1 cellular context compared by ENCODE assay signal in the genomic region with DNA sequence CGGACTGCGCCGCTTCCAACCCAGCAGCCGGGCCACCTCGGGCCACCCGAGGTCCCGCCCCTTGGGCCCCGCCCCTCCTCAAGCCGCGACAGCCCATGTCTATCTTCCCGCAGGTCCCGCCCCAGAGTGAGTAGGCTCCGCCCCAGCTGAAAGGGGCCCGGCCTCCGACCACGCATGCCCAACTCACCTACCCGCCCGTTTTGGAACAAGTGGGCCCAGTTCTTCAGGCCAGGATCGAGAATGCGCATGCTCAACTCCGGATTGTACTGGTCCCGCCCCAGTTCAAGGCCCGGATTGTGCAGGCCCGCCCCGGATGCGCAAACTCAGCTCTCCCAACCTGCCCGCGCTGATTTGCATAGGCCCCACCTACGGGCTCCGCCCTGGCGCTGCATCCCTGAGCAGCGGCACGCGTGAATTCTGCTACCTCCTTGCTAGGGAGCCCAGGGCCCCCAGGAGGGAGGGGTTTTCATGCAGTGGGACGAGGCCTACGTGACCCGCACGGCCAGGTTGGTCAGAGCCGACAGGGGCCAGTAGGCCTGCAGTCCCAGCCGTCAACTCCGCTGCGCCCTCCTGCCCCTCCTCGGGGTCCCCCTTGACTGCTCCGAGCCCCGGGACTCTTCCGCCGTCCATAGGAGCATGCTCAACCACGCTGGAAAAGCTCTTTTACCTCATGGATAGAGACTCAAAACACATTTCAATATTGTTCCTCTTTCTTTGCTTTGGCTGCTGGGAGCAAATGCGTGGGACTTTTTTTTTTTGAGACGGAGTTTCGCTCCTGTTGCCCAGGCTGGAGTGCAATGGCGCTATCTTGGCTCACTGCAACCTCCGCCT.
TF ChIP-seq lines count a peak whose summit lies in the region.

Gene PFKFB4 (minus strand): TSS at position 8 of the 831 bp plus-strand sequence. CDS start 26 bp downstream, outside the sequence.

TF ChIP-seq in HepG2, 621 proteins besides CTCF, POLR2A, EP300 and RAD21 (continued from another document and continues in another):
- TF ChIP-seq, protein P1, sequence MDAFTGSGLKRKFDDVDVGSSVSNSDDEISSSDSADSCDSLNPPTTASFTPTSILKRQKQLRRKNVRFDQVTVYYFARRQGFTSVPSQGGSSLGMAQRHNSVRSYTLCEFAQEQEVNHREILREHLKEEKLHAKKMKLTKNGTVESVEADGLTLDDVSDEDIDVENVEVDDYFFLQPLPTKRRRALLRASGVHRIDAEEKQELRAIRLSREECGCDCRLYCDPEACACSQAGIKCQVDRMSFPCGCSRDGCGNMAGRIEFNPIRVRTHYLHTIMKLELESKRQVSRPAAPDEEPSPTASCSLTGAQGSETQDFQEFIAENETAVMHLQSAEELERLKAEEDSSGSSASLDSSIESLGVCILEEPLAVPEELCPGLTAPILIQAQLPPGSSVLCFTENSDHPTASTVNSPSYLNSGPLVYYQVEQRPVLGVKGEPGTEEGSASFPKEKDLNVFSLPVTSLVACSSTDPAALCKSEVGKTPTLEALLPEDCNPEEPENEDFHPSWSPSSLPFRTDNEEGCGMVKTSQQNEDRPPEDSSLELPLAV (CRISPR knock-in tag; conservative IDR thresholded peaks at IDR 0.05; ENCODE audit: low read depth) = no peak
- TF ChIP-seq ZNF747 (CRISPR knock-in tag; IDR thresholded peaks at IDR 0.05; ENCODE audit: borderline replicate concordance) (peak; percentile 75; the same call in 1 of the 2 replicates), SNAPC2 (CRISPR knock-in tag; IDR thresholded peaks at IDR 0.05) (peak; percentile 96), ZNF720 (CRISPR knock-in tag; IDR thresholded peaks at IDR 0.05) (no peak), ZNF777 (CRISPR knock-in tag; IDR thresholded peaks at IDR 0.05) (0 out of 2 replicates have a peak, but pooled peaks have one; percentile 25), ZNF703 (CRISPR knock-in tag; IDR thresholded peaks at IDR 0.05; ENCODE audit: borderline replicate concordance) (no peak), ZNF772 (CRISPR knock-in tag; IDR thresholded peaks at IDR 0.05) (peak; percentile 97), ZNF20 (CRISPR knock-in tag; IDR thresholded peaks at IDR 0.05) (no peak), BRF2 (CRISPR knock-in tag; IDR thresholded peaks at IDR 0.05) (no peak), STAT6 (CRISPR knock-in tag; IDR thresholded peaks at IDR 0.05; ENCODE audit: borderline replicate concordance) (peak; percentile 70; the same call in 1 of the 2 replicates), ZNF567 (CRISPR knock-in tag; IDR thresholded peaks at IDR 0.05; ENCODE audit: borderline replicate concordance) (0 out of 2 replicates have a peak, but pooled peaks have one; percentile 37), MIER3 (CRISPR knock-in tag; IDR thresholded peaks at IDR 0.05; ENCODE audit: borderline replicate concordance) (peak; percentile 85; the same call in 1 of the 2 replicates), SOX13 (IDR thresholded peaks at IDR 0.05) (peak; percentile 20; the same call in 1 of the 2 replicates), SOX13 (CRISPR knock-in tag; conservative IDR thresholded peaks at IDR 0.05 in 1 of 2, IDR thresholded peaks at IDR 0.05 in 1 of 2) (peak in 1 of 2 experiments; percentile 72; a peak in 2 of 4 replicates), AGO2 (optimal IDR thresholded peaks at IDR 0.05; ENCODE audit: low read depth, low read length) (no peak), SIX4 (CRISPR knock-in tag; IDR thresholded peaks at IDR 0.05) (peak; percentile 70), FOXP4 (CRISPR knock-in tag; IDR thresholded peaks at IDR 0.05) (peak; percentile 83), ARNT2 (CRISPR knock-in tag; IDR thresholded peaks at IDR 0.05; ENCODE audit: low read depth) (peak; percentile 75; the same call in 1 of the 2 replicates), ZNF362 (CRISPR knock-in tag; IDR thresholded peaks at IDR 0.05; ENCODE audit: borderline replicate concordance) (peak; percentile 69), ZNF317 (CRISPR knock-in tag; IDR thresholded peaks at IDR 0.05) (no peak), MXD3 (CRISPR knock-in tag; IDR thresholded peaks at IDR 0.05) (no peak), FOXP1 (IDR thresholded peaks at IDR 0.05) (no peak), FOXP1 (CRISPR knock-in tag; IDR thresholded peaks at IDR 0.05) (peak; percentile 63; the same call in 1 of the 2 replicates), NPAS2 (CRISPR knock-in tag; IDR thresholded peaks at IDR 0.05; ENCODE audit: borderline replicate concordance) (no peak), ZNF33A (CRISPR knock-in tag; IDR thresholded peaks at IDR 0.05; ENCODE audit: borderline replicate concordance) (no peak), NFIC (IDR thresholded peaks at IDR 0.05; ENCODE audit: low read length) (no peak), FLYWCH1 (CRISPR knock-in tag; IDR thresholded peaks at IDR 0.05) (no peak), SMC3 (IDR thresholded peaks at IDR 0.05; ENCODE audit: low read length) (no peak), ZZZ3 (CRISPR knock-in tag; IDR thresholded peaks at IDR 0.05; ENCODE audit: borderline replicate concordance) (no peak; the same call in 1 of the 2 replicates), EHMT2 (IDR thresholded peaks at IDR 0.05; ENCODE audit: borderline replicate concordance, low read depth, low read length) (0 out of 2 replicates have a peak, but pooled peaks have one; percentile 81), RXRA (CRISPR knock-in tag; IDR thresholded peaks at IDR 0.05) (peak; percentile 62; the same call in 1 of the 2 replicates), ZNF724P (CRISPR knock-in tag; IDR thresholded peaks at IDR 0.05; ENCODE audit: borderline replicate concordance) (peak; percentile 55; the same call in 1 of the 2 replicates), ZNF282 (IDR thresholded peaks at IDR 0.05; ENCODE audit: partially characterized antibody) (no peak), ZNF530 (CRISPR knock-in tag; IDR thresholded peaks at IDR 0.05; ENCODE audit: low read depth) (no peak), CREB1 (IDR thresholded peaks at IDR 0.05) (0 out of 2 replicates have a peak, but pooled peaks have one; percentile 34), CREB1 (CRISPR knock-in tag; IDR thresholded peaks at IDR 0.05) (no peak), ZNF205 (CRISPR knock-in tag; IDR thresholded peaks at IDR 0.05) (peak; percentile 58; the same call in 1 of the 2 replicates), ZSCAN31 (CRISPR knock-in tag; IDR thresholded peaks at IDR 0.05; ENCODE audit: low read depth) (peak; percentile 96), ASH2L (IDR thresholded peaks at IDR 0.05; ENCODE audit: insufficient read length, low read depth, low read length) (peak; percentile 46), ZFAT (CRISPR knock-in tag; conservative IDR thresholded peaks at IDR 0.05) (no peak), ZNF460 (CRISPR knock-in tag; IDR thresholded peaks at IDR 0.05; ENCODE audit: borderline replicate concordance) (no peak; the same call in 1 of the 2 replicates), NRL (CRISPR knock-in tag; IDR thresholded peaks at IDR 0.05; ENCODE audit: borderline replicate concordance) (peak; percentile 37; the same call in 1 of the 2 replicates), MBD4 (IDR thresholded peaks at IDR 0.05; ENCODE audit: borderline replicate concordance, low read length) (no peak), ZNF101 (CRISPR knock-in tag; IDR thresholded peaks at IDR 0.05; ENCODE audit: borderline replicate concordance, low read depth) (no peak), U2AF1 (optimal IDR thresholded peaks at IDR 0.05; ENCODE audit: low read depth, low read length) (no peak), TFAP4 (IDR thresholded peaks at IDR 0.05; ENCODE audit: borderline replicate concordance, low read depth) (peak; percentile 44; the same call in 1 of the 2 replicates), NONO (IDR thresholded peaks at IDR 0.05) (no peak), NONO (CRISPR knock-in tag; conservative IDR thresholded peaks at IDR 0.05) (peak; percentile 92), NCOA1 (CRISPR knock-in tag; IDR thresholded peaks at IDR 0.05) (no peak), BATF2 (CRISPR knock-in tag; IDR thresholded peaks at IDR 0.05) (no peak), RBFOX2 (IDR thresholded peaks at IDR 0.05; ENCODE audit: low read depth, low read length) (peak; percentile 88), KLF9 (CRISPR knock-in tag; IDR thresholded peaks at IDR 0.05; ENCODE audit: low read depth) (no peak), IRX3 (CRISPR knock-in tag; IDR thresholded peaks at IDR 0.05; ENCODE audit: borderline replicate concordance, low read depth) (no peak), TBX2 (CRISPR knock-in tag; IDR thresholded peaks at IDR 0.05; ENCODE audit: borderline replicate concordance) (peak; percentile 90), ATF7-NPFF (CRISPR knock-in tag; IDR thresholded peaks at IDR 0.05; ENCODE audit: low read depth) (peak; percentile 72; the same call in 1 of the 2 replicates), ZNF577 (CRISPR knock-in tag; IDR thresholded peaks at IDR 0.05; ENCODE audit: borderline replicate concordance, low read depth) (no peak)
- TF ChIP-seq, protein P2, sequence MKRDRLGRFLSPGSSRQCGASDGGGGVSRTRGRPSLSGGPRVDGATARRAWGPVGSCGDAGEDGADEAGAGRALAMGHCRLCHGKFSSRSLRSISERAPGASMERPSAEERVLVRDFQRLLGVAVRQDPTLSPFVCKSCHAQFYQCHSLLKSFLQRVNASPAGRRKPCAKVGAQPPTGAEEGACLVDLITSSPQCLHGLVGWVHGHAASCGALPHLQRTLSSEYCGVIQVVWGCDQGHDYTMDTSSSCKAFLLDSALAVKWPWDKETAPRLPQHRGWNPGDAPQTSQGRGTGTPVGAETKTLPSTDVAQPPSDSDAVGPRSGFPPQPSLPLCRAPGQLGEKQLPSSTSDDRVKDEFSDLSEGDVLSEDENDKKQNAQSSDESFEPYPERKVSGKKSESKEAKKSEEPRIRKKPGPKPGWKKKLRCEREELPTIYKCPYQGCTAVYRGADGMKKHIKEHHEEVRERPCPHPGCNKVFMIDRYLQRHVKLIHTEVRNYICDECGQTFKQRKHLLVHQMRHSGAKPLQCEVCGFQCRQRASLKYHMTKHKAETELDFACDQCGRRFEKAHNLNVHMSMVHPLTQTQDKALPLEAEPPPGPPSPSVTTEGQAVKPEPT (CRISPR knock-in tag; IDR thresholded peaks at IDR 0.05; ENCODE audit: low read depth) = 0 out of 2 replicates have a peak, but pooled peaks have one; percentile 3
